ENCODE assay signal across 1 cellular context in the genomic region with DNA sequence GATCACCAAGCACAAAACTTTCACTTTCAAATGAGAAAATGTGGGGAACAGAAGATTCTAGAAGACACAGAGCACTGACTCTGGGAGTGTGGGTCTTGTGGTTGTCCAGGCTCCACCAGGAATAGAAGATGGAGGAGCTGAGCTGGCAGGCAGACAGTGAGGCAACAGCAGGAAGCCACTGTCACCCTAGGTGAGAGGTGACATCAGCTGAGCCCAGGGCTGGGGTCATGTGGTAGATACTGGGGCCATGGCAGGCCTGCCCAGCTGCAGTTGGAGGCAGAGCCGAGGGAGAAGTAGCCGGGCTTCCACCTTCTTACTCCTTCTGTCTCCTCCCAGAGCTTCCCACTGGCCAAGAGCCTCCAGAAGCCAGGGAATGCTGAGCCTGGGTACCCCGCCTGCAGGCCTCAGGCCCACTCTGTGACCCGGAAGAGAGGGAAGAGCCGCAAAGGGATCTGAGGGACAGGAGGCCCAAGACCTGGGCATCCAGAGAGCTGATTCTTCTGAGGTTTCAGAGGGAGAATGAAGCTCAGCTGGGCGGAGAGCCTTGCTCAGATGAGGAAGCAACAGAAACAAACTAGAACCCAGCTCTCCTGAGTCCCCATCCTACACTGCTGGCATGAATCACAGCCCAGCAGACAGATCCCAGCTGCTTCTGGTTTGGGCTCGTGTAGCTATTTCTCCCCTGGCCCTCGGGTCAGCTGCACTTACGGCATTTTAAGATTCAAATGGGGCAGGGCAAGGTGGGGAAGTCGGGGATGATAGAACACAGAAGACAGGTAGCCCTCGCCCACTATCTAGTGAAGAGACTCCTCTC.
TF ChIP-seq lines count a peak whose summit lies in the region.

No MANE protein-coding gene starts in this region.

TF ChIP-seq in HepG2, 621 proteins besides CTCF, POLR2A, EP300 and RAD21 (continued from another document and continues in another):
- TF ChIP-seq, protein P1, sequence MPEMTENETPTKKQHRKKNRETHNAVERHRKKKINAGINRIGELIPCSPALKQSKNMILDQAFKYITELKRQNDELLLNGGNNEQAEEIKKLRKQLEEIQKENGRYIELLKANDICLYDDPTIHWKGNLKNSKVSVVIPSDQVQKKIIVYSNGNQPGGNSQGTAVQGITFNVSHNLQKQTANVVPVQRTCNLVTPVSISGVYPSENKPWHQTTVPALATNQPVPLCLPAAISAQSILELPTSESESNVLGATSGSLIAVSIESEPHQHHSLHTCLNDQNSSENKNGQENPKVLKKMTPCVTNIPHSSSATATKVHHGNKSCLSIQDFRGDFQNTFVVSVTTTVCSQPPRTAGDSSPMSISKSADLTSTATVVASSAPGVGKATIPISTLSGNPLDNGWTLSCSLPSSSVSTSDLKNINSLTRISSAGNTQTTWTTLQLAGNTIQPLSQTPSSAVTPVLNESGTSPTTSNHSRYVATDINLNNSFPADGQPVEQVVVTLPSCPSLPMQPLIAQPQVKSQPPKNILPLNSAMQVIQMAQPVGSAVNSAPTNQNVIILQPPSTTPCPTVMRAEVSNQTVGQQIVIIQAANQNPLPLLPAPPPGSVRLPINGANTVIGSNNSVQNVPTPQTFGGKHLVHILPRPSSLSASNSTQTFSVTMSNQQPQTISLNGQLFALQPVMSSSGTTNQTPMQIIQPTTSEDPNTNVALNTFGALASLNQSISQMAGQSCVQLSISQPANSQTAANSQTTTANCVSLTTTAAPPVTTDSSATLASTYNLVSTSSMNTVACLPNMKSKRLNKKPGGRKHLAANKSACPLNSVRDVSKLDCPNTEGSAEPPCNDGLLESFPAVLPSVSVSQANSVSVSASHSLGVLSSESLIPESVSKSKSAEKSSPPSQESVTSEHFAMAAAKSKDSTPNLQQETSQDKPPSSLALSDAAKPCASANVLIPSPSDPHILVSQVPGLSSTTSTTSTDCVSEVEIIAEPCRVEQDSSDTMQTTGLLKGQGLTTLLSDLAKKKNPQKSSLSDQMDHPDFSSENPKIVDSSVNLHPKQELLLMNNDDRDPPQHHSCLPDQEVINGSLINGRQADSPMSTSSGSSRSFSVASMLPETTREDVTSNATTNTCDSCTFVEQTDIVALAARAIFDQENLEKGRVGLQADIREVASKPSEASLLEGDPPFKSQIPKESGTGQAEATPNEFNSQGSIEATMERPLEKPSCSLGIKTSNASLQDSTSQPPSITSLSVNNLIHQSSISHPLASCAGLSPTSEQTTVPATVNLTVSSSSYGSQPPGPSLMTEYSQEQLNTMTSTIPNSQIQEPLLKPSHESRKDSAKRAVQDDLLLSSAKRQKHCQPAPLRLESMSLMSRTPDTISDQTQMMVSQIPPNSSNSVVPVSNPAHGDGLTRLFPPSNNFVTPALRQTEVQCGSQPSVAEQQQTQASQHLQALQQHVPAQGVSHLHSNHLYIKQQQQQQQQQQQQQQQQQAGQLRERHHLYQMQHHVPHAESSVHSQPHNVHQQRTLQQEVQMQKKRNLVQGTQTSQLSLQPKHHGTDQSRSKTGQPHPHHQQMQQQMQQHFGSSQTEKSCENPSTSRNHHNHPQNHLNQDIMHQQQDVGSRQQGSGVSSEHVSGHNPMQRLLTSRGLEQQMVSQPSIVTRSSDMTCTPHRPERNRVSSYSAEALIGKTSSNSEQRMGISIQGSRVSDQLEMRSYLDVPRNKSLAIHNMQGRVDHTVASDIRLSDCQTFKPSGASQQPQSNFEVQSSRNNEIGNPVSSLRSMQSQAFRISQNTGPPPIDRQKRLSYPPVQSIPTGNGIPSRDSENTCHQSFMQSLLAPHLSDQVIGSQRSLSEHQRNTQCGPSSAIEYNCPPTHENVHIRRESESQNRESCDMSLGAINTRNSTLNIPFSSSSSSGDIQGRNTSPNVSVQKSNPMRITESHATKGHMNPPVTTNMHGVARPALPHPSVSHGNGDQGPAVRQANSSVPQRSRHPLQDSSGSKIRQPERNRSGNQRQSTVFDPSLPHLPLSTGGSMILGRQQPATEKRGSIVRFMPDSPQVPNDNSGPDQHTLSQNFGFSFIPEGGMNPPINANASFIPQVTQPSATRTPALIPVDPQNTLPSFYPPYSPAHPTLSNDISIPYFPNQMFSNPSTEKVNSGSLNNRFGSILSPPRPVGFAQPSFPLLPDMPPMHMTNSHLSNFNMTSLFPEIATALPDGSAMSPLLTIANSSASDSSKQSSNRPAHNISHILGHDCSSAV (CRISPR knock-in tag; IDR thresholded peaks at IDR 0.05; ENCODE audit: borderline replicate concordance) = no peak
- TF ChIP-seq FOXC1 (CRISPR knock-in tag; IDR thresholded peaks at IDR 0.05; ENCODE audit: borderline replicate concordance) (no peak), HOXA3 (CRISPR knock-in tag; IDR thresholded peaks at IDR 0.05) (no peak), ZNF207 (IDR thresholded peaks at IDR 0.05; ENCODE audit: borderline replicate concordance) (no peak), ZNF430 (CRISPR knock-in tag; IDR thresholded peaks at IDR 0.05) (no peak), PHF21A (CRISPR knock-in tag; IDR thresholded peaks at IDR 0.05) (no peak), ELF1 (CRISPR knock-in tag; IDR thresholded peaks at IDR 0.05) (peak; percentile 57; the same call in 1 of the 2 replicates), ZNF747 (CRISPR knock-in tag; IDR thresholded peaks at IDR 0.05; ENCODE audit: borderline replicate concordance) (0 out of 2 replicates have a peak, but pooled peaks have one; percentile 9), ISX (CRISPR knock-in tag; conservative IDR thresholded peaks at IDR 0.05) (no peak), ZNF460 (CRISPR knock-in tag; IDR thresholded peaks at IDR 0.05; ENCODE audit: borderline replicate concordance) (no peak), ZC3H13 (CRISPR knock-in tag; IDR thresholded peaks at IDR 0.05) (no peak), ZSCAN25 (CRISPR knock-in tag; IDR thresholded peaks at IDR 0.05) (no peak), KDM2A (CRISPR knock-in tag; IDR thresholded peaks at IDR 0.05; ENCODE audit: borderline replicate concordance, low read depth) (peak; percentile 29; the same call in 1 of the 2 replicates), SP5 (CRISPR knock-in tag; IDR thresholded peaks at IDR 0.05; ENCODE audit: borderline replicate concordance, low read depth) (peak; percentile 31; the same call in 1 of the 2 replicates), ZNF12 (CRISPR knock-in tag; IDR thresholded peaks at IDR 0.05) (0 out of 2 replicates have a peak, but pooled peaks have one; percentile 15), ZNF660 (CRISPR knock-in tag; IDR thresholded peaks at IDR 0.05; ENCODE audit: borderline replicate concordance, low read depth) (no peak), ZNF670 (CRISPR knock-in tag; IDR thresholded peaks at IDR 0.05; ENCODE audit: borderline replicate concordance) (no peak), FOSL2 (CRISPR knock-in tag; IDR thresholded peaks at IDR 0.05) (peak; percentile 64; the same call in 1 of the 2 replicates), ZNF577 (CRISPR knock-in tag; IDR thresholded peaks at IDR 0.05; ENCODE audit: borderline replicate concordance, low read depth) (no peak), GABPB1 (CRISPR knock-in tag; IDR thresholded peaks at IDR 0.05) (peak; percentile 62)
- TF ChIP-seq, protein P2, sequence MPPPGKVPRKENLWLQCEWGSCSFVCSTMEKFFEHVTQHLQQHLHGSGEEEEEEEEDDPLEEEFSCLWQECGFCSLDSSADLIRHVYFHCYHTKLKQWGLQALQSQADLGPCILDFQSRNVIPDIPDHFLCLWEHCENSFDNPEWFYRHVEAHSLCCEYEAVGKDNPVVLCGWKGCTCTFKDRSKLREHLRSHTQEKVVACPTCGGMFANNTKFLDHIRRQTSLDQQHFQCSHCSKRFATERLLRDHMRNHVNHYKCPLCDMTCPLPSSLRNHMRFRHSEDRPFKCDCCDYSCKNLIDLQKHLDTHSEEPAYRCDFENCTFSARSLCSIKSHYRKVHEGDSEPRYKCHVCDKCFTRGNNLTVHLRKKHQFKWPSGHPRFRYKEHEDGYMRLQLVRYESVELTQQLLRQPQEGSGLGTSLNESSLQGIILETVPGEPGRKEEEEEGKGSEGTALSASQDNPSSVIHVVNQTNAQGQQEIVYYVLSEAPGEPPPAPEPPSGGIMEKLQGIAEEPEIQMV (CRISPR knock-in tag; IDR thresholded peaks at IDR 0.05; ENCODE audit: low read depth) = no peak
- TF ChIP-seq, protein P3, sequence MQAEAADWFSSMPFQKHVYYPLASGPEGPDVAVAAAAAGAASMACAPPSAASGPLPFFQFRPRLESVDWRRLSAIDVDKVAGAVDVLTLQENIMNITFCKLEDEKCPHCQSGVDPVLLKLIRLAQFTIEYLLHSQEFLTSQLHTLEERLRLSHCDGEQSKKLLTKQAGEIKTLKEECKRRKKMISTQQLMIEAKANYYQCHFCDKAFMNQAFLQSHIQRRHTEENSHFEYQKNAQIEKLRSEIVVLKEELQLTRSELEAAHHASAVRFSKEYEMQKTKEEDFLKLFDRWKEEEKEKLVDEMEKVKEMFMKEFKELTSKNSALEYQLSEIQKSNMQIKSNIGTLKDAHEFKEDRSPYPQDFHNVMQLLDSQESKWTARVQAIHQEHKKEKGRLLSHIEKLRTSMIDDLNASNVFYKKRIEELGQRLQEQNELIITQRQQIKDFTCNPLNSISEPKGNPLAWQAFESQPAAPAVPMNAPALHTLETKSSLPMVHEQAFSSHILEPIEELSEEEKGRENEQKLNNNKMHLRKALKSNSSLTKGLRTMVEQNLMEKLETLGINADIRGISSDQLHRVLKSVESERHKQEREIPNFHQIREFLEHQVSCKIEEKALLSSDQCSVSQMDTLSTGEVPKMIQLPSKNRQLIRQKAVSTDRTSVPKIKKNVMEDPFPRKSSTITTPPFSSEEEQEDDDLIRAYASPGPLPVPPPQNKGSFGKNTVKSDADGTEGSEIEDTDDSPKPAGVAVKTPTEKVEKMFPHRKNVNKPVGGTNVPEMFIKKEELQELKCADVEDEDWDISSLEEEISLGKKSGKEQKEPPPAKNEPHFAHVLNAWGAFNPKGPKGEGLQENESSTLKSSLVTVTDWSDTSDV (CRISPR knock-in tag; IDR thresholded peaks at IDR 0.05) = no peak
- TF ChIP-seq, protein P4, sequence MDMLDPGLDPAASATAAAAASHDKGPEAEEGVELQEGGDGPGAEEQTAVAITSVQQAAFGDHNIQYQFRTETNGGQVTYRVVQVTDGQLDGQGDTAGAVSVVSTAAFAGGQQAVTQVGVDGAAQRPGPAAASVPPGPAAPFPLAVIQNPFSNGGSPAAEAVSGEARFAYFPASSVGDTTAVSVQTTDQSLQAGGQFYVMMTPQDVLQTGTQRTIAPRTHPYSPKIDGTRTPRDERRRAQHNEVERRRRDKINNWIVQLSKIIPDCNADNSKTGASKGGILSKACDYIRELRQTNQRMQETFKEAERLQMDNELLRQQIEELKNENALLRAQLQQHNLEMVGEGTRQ (IDR thresholded peaks at IDR 0.05; ENCODE audit: low read depth, low read length) = no peak
- TF ChIP-seq, protein P4 (CRISPR knock-in tag; IDR thresholded peaks at IDR 0.05; ENCODE audit: borderline replicate concordance) = peak; percentile 41; the same call in 1 of the 2 replicates
- TF ChIP-seq, protein P5, sequence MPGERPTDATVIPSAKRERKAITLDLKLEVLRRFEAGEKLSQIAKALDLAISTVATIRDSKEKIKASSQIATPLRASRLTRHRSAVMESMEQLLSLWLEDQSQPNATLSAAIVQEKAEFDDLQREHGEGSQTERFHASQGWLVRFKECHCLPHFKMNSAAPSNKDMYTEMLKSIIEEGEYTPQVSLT (CRISPR knock-in tag; IDR thresholded peaks at IDR 0.05; ENCODE audit: borderline replicate concordance, low read depth) = no peak
- TF ChIP-seq, protein P6, sequence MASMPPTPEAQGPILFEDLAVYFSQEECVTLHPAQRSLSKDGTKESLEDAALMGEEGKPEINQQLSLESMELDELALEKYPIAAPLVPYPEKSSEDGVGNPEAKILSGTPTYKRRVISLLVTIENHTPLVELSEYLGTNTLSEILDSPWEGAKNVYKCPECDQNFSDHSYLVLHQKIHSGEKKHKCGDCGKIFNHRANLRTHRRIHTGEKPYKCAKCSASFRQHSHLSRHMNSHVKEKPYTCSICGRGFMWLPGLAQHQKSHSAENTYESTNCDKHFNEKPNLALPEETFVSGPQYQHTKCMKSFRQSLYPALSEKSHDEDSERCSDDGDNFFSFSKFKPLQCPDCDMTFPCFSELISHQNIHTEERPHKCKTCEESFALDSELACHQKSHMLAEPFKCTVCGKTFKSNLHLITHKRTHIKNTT (CRISPR knock-in tag; IDR thresholded peaks at IDR 0.05) = no peak
- TF ChIP-seq, protein P7, sequence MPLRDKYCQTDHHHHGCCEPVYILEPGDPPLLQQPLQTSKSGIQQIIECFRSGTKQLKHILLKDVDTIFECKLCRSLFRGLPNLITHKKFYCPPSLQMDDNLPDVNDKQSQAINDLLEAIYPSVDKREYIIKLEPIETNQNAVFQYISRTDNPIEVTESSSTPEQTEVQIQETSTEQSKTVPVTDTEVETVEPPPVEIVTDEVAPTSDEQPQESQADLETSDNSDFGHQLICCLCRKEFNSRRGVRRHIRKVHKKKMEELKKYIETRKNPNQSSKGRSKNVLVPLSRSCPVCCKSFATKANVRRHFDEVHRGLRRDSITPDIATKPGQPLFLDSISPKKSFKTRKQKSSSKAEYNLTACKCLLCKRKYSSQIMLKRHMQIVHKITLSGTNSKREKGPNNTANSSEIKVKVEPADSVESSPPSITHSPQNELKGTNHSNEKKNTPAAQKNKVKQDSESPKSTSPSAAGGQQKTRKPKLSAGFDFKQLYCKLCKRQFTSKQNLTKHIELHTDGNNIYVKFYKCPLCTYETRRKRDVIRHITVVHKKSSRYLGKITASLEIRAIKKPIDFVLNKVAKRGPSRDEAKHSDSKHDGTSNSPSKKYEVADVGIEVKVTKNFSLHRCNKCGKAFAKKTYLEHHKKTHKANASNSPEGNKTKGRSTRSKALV (CRISPR knock-in tag; IDR thresholded peaks at IDR 0.05) = no peak
- TF ChIP-seq, protein P8, sequence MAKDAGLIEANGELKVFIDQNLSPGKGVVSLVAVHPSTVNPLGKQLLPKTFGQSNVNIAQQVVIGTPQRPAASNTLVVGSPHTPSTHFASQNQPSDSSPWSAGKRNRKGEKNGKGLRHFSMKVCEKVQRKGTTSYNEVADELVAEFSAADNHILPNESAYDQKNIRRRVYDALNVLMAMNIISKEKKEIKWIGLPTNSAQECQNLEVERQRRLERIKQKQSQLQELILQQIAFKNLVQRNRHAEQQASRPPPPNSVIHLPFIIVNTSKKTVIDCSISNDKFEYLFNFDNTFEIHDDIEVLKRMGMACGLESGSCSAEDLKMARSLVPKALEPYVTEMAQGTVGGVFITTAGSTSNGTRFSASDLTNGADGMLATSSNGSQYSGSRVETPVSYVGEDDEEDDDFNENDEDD (CRISPR knock-in tag; IDR thresholded peaks at IDR 0.05; ENCODE audit: borderline replicate concordance) = no peak
- TF ChIP-seq, protein P9, sequence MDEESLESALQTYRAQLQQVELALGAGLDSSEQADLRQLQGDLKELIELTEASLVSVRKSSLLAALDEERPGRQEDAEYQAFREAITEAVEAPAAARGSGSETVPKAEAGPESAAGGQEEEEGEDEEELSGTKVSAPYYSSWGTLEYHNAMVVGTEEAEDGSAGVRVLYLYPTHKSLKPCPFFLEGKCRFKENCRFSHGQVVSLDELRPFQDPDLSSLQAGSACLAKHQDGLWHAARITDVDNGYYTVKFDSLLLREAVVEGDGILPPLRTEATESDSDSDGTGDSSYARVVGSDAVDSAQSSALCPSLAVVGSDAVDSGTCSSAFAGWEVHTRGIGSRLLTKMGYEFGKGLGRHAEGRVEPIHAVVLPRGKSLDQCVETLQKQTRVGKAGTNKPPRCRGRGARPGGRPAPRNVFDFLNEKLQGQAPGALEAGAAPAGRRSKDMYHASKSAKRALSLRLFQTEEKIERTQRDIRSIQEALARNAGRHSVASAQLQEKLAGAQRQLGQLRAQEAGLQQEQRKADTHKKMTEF (CRISPR knock-in tag; IDR thresholded peaks at IDR 0.05) = peak; percentile 25; the same call in 1 of the 2 replicates
